In the genomic region with DNA sequence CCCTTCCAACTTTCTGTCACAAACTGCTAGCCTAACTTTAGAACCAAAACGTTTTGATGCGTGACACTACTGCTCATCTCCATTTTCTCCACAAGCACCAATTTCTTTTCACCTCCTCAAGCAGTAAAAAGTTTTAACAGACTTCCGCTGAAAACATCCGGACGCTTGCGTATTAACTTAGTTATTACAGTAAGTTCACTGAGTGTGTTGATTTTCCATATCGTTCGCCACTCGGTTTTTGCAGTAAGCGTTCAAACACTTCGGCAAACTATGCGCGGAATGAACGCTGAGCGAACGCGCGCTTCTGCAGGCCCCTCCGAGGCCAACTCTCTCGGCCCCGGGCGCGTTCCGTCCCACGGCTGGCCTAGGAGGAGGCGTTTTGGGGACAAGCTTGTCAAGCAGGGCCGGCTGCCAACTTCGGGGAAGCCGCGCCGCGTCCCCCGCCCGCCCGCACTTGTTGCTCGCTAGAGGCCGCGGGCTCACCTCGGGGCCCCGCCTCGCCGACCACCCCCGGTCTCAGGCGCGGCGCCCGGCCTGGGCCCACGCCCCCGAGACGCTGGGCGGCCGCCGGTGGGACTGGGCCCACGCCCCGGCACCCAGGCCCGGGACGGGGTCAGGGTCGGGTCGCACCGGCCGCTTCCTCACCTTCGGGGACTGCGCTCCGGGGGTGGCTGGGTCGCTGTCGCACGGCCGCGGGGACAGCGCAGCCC, we compare ENCODE assay signal across 8 cellular contexts. TPM values are rescaled to one million over a fixed set of nuclear protein-coding genes. Genes with fewer than 3 reads are reported as not detected.
DNase-seq lines count a peak whose midpoint lies in the region; ATAC-seq and TF ChIP-seq lines count a peak whose summit lies in the region.

No MANE protein-coding gene starts in this region.

- intact Hi-C loops in mucosa of descending colon (cut with DNase I, micrococcal nuclease) = no loop called here

- TF ChIP-seq POLR2A in erythroblast (IDR thresholded peaks at IDR 0.05; ENCODE audit: low read length) = peak; percentile 54

- H3K9me3 ChIP-seq in mucosa of descending colon = no peaks in the 10 kb centered on the region

- ATAC-seq in HG02870 (IDR thresholded peaks at IDR 0.05; ENCODE audit: unreplicated experiment) (peak; percentile 28), mucosa of descending colon (peak; percentile 56)

- H3K4me1 ChIP-seq in mucosa of descending colon (ENCODE audit: low read depth) = peaks cover 8% of the 10 kb centered on the region

- H3K36me3 ChIP-seq in mucosa of descending colon (ENCODE audit: low read depth) = no peaks in the 10 kb centered on the region

- H3K4me3 ChIP-seq in mucosa of descending colon = peak overlapping the region; percentile 64

- DNase-seq in NCI-H82 (lab: John Stamatoyannopoulos, UW) = peak; percentile 62
- no peak for DNase-seq in NCI-H82 treated with DMSO at 0.1 percent for 48 hours (lab: John Stamatoyannopoulos, UW; ENCODE audit: unreplicated experiment)
- peak; percentile 40 for DNase-seq in NCI-H526 treated with DMSO at 0.1 percent for 48 hours (lab: John Stamatoyannopoulos, UW)
- DNase-seq in activated T-cell treated with anti-CD3 and anti-CD28 coated beads for 48 hours (ENCODE audit: low read depth) = peak; percentile 62
- peak; percentile 89 to 92 for DNase-seq in erythroblast (lab: John Stamatoyannopoulos, UW)
- peak; percentile 67 to 84 (median 82) for DNase-seq in mucosa of descending colon
- peak; percentile 57 for DNase-seq in stimulated activated CD8-positive, alpha-beta memory T cell treated with anti-CD3 and anti-CD28 coated beads, Interleukin-4, amount 100 ng/mL, for 24 hours (ENCODE audit: low read depth)

- TF ChIP-seq CTCF in mucosa of descending colon (IDR thresholded peaks at IDR 0.05) = no peak

RNA-seq across cellular contexts. Expression of gene PHF10, which starts 0.9 kb away (rescaled TPM):
- 10 to 100 TPM; 27.9 to 79.1 (median 29.8) TPM for total RNA-seq in mucosa of descending colon

RNA-seq across cellular contexts. Expression of gene C6orf120, which starts 21.4 kb away (rescaled TPM):
- 10 to 100 TPM; 25.3 to 28.7 (median 27.5) TPM for total RNA-seq in mucosa of descending colon

RNA-seq across cellular contexts. Expression of gene WDR27, which starts 21.5 kb away (rescaled TPM):
- 10 to 100 TPM; 30.9 to 60.5 (median 49.1) TPM for total RNA-seq in mucosa of descending colon

RNA-seq across cellular contexts. Expression of gene DYNLT2, which starts 28.0 kb away (rescaled TPM):
- 1 to 10 TPM; 1.5 to 2.4 (median 2.3) TPM for total RNA-seq in mucosa of descending colon

RNA-seq across cellular contexts. Expression of gene ERMARD, which starts 28.1 kb away (rescaled TPM):
- 10 to 100 TPM; 16.6 to 25.2 (median 23.1) TPM for total RNA-seq in mucosa of descending colon
